25 cellular contexts compared by ENCODE assay signal in genomic region chr1:12301518-12302237, GRCh38.
"Had no signal": no experiment of that assay in that cellular context is flagged by ENCODE, and none has a peak within 500 bp of the region (broad histone marks: within the 10 kb centered on the region; RNA-seq: fewer than 3 reads in every experiment).

No MANE protein-coding gene starts in this region.

- ATAC-seq: activated T-helper 17 cell treated with anti-CD3 and anti-CD28 coated beads, Interleukin-2, amount 50 U/mL, for 72 hours; Panc1; T-cell had no signal

- DNase-seq: activated B cell treated with CpG ODN at 0.5 μM for 24 hours; activated CD4-positive, alpha-beta memory T cell treated with anti-CD3 and anti-CD28 coated beads for 36 hours; activated CD4-positive, alpha-beta T cell treated with anti-CD3 and anti-CD28 coated beads for 1 hour; activated CD4-positive, alpha-beta T cell treated with anti-CD3 and anti-CD28 coated beads, Interleukin-2, amount 10 ng/mL, durations not matched to agents 7 days and 5 days; activated gamma-delta T cell; activated naive CD4-positive, alpha-beta T cell treated with anti-CD3 and anti-CD28 coated beads for 36 hours; activated T-cell treated with anti-CD3 and anti-CD28 coated beads for 4 hours; activated T-cell treated with anti-CD3 and anti-CD28 coated beads, Interleukin-2, amount 50 U/mL, for 48 hours; amygdala; Kasumi-1; KBM-7; NCI-H1092; NCI-H1417; NCI-H1930; NCI-H2171 treated with DMSO at 0.1 percent for 48 hours; NCI-H226; NCI-H526; NCI-H774; NK-92 treated with Interleukin-12 subunit alpha and Interleukin-12 subunit beta, amount 100 ng/mL, for 24 hours; RPMI8226; SHP77; T-cell; T1000 had no signal
